ENCODE assay signal across 24 cellular contexts in genomic region chr14:82060219-82060618, GRCh38.
"Had no signal": no experiment of that assay in that cellular context is flagged by ENCODE, and none has a peak within 500 bp of the region (broad histone marks: within the 10 kb centered on the region; RNA-seq: fewer than 3 reads in every experiment).

No MANE protein-coding gene starts in this region.

- H3K4me3 ChIP-seq: esophagus muscularis mucosa, heart left ventricle, left ventricle myocardium inferior, lung, mucosa of descending colon, suprapubic skin, tibial artery, upper lobe of right lung had no signal

- H3K36me3 ChIP-seq: esophagus muscularis mucosa, heart left ventricle, left ventricle myocardium inferior, suprapubic skin, tibial artery, upper lobe of right lung had no signal

- ATAC-seq: activated CD8-positive, alpha-beta T cell treated with anti-CD3 and anti-CD28 coated beads for 36 hours; activated naive CD8-positive, alpha-beta T cell treated with anti-CD3 and anti-CD28 coated beads, Interleukin-2, amount 50 U/mL, for 24 hours; foreskin keratinocyte; heart left ventricle; mucosa of descending colon; natural killer cell treated with Interleukin-12 subunit alpha and Interleukin-12 subunit beta and Interleukin-15 and Interleukin-18, amount 100 ng/mL, for 72 hours; right cardiac atrium; stimulated activated naive B cell treated with anti-CD40 and anti-IgM and Interleukin-4, amounts not matched to agents 10 μg/mL and 1 μg/mL and 100 μg/mL, for 72 hours; upper lobe of right lung had no signal

- H3K27ac Mint-ChIP-seq: activated CD8-positive, alpha-beta T cell treated with anti-CD3 and anti-CD28 coated beads for 36 hours; activated naive CD4-positive, alpha-beta T cell treated with anti-CD3 and anti-CD28 coated beads, Interleukin-2, amount 50 U/mL, for 24 hours; activated naive CD8-positive, alpha-beta T cell treated with anti-CD3 and anti-CD28 coated beads, Interleukin-2, amount 50 U/mL, for 24 hours; activated T-helper 2 cell treated with anti-CD3 and anti-CD28 coated beads, Interferon-gamma antibody, Interleukin-2, Interleukin-4, amounts not matched to agents 10 μg/mL and 5 μg/mL and 100 μg/mL, durations not matched to agents 14 hours and 24 hours and 36 hours; natural killer cell treated with Interleukin-12 subunit alpha and Interleukin-12 subunit beta and Interleukin-15 and Interleukin-18, amount 100 ng/mL, for 72 hours; stimulated activated naive B cell treated with anti-CD40 and anti-IgM and Interleukin-4, amounts not matched to agents 10 μg/mL and 1 μg/mL and 100 μg/mL, for 72 hours had no signal

- H3K36me3 Mint-ChIP-seq: activated naive CD4-positive, alpha-beta T cell treated with anti-CD3 and anti-CD28 coated beads, Interleukin-2, amount 50 U/mL, for 24 hours; stimulated activated naive B cell treated with anti-CD40 and anti-IgM and Interleukin-4, amounts not matched to agents 10 μg/mL and 1 μg/mL and 100 μg/mL, for 72 hours had no signal

- H3K4me1 ChIP-seq: foreskin keratinocyte, heart left ventricle, left ventricle myocardium inferior, suprapubic skin, tibial artery, upper lobe of right lung had no signal

- H3K27me3 Mint-ChIP-seq: activated CD8-positive, alpha-beta T cell treated with anti-CD3 and anti-CD28 coated beads for 36 hours; activated naive CD4-positive, alpha-beta T cell treated with anti-CD3 and anti-CD28 coated beads, Interleukin-2, amount 50 U/mL, for 24 hours; activated naive CD8-positive, alpha-beta T cell treated with anti-CD3 and anti-CD28 coated beads, Interleukin-2, amount 50 U/mL, for 24 hours; natural killer cell treated with Interleukin-12 subunit alpha and Interleukin-12 subunit beta and Interleukin-15 and Interleukin-18, amount 100 ng/mL, for 72 hours; stimulated activated naive B cell treated with anti-CD40 and anti-IgM and Interleukin-4, amounts not matched to agents 10 μg/mL and 1 μg/mL and 100 μg/mL, for 72 hours had no signal

- DNase-seq: activated CD4-positive, alpha-beta T cell treated with anti-CD3 and anti-CD28 coated beads, Interleukin-2, amount 50 U/mL, for 1 hour; activated CD8-positive, alpha-beta T cell treated with anti-CD3 and anti-CD28 coated beads for 36 hours; activated naive CD8-positive, alpha-beta T cell treated with anti-CD3 and anti-CD28 coated beads, Interleukin-2, amount 50 U/mL, for 24 hours; activated T-cell treated with anti-CD3 and anti-CD28 coated beads, Interleukin-2, amount 50 U/mL, for 48 hours; amygdala; central memory CD4-positive, alpha-beta T cell; foreskin keratinocyte; heart left ventricle; left ventricle myocardium inferior; mucosa of descending colon; posterior cingulate gyrus; right cardiac atrium; stimulated activated CD4-positive, alpha-beta T cell treated with anti-CD3 and anti-CD28 coated beads, Interleukin-15, amount 100 ng/mL, for 24 hours; stimulated activated CD4-positive, alpha-beta T cell treated with anti-CD3 and anti-CD28 coated beads, Interleukin-2, amount 100 ng/mL, for 24 hours; stimulated activated naive B cell treated with anti-CD40 and anti-IgM and Interleukin-4, amounts not matched to agents 10 μg/mL and 1 μg/mL and 100 μg/mL, for 72 hours; T-helper 2 cell; tibial artery; upper lobe of right lung had no signal

- H3K4me1 Mint-ChIP-seq: activated naive CD4-positive, alpha-beta T cell treated with anti-CD3 and anti-CD28 coated beads, Interleukin-2, amount 50 U/mL, for 24 hours; activated naive CD8-positive, alpha-beta T cell treated with anti-CD3 and anti-CD28 coated beads, Interleukin-2, amount 50 U/mL, for 24 hours; stimulated activated naive B cell treated with anti-CD40 and anti-IgM and Interleukin-4, amounts not matched to agents 10 μg/mL and 1 μg/mL and 100 μg/mL, for 72 hours had no signal

- H3K27me3 ChIP-seq: esophagus muscularis mucosa, foreskin keratinocyte, heart left ventricle, suprapubic skin, tibial artery, upper lobe of right lung had no signal

- H3K4me3 Mint-ChIP-seq: activated CD8-positive, alpha-beta T cell treated with anti-CD3 and anti-CD28 coated beads for 36 hours; activated naive CD4-positive, alpha-beta T cell treated with anti-CD3 and anti-CD28 coated beads, Interleukin-2, amount 50 U/mL, for 24 hours; activated naive CD8-positive, alpha-beta T cell treated with anti-CD3 and anti-CD28 coated beads, Interleukin-2, amount 50 U/mL, for 24 hours; natural killer cell treated with Interleukin-12 subunit alpha and Interleukin-12 subunit beta and Interleukin-15 and Interleukin-18, amount 100 ng/mL, for 72 hours; stimulated activated naive B cell treated with anti-CD40 and anti-IgM and Interleukin-4, amounts not matched to agents 10 μg/mL and 1 μg/mL and 100 μg/mL, for 72 hours had no signal

- H3K9me3 ChIP-seq: esophagus muscularis mucosa, heart left ventricle, left ventricle myocardium inferior, suprapubic skin, tibial artery, upper lobe of right lung had no signal

- H3K27ac ChIP-seq: esophagus muscularis mucosa, foreskin keratinocyte, heart left ventricle, left ventricle myocardium inferior, suprapubic skin, tibial artery, upper lobe of right lung had no signal
